In genomic region chr7:91242097-91242846, GRCh38 we compare ENCODE assay signal across 15 cellular contexts. TPM values are rescaled to one million over a fixed set of nuclear protein-coding genes. Genes with fewer than 3 reads are reported as not detected.
DNase-seq lines count a peak whose midpoint lies in the region; ATAC-seq, FAIRE-seq and TF ChIP-seq lines count a peak whose summit lies in the region.
"Had no signal": no experiment of that assay in that cellular context is flagged by ENCODE, and none has a peak within 500 bp of the region (broad histone marks: within the 10 kb centered on the region; RNA-seq: fewer than 3 reads in every experiment).

No MANE protein-coding gene starts in this region.

- ATAC-seq in HG03097 (IDR thresholded peaks at IDR 0.05; ENCODE audit: low FRiP score, unreplicated experiment): no peak
- ATAC-seq: T-cell had no signal

- FAIRE-seq in bronchial epithelial cell (lab: Jason Lieb, UNC): no peak

- H3K4me3 ChIP-seq in bronchial epithelial cell (ENCODE audit: low read depth, low read length) (no peak overlapping the region), coronary artery (no peak overlapping the region)
- H3K4me3 ChIP-seq: thoracic aorta had no signal

- H3K27ac ChIP-seq in coronary artery: no peak overlapping the region
- H3K27ac ChIP-seq: thoracic aorta had no signal

- DNase-seq in EL (peak; percentile 52), LoVo (ENCODE audit: low spot score) (peak; percentile 42), bronchial epithelial cell (ENCODE audit: low read depth) (peak; percentile 39), myocyte (ENCODE audit: low read depth) (peak; percentile 52), coronary artery (ENCODE audit: low spot score) (no peak), NCI-H1694 treated with DMSO at 0.1 percent for 48 hours (lab: John Stamatoyannopoulos, UW) (no peak)
- DNase-seq in stimulated activated CD4-positive, alpha-beta T cell treated with anti-CD3 and anti-CD28 coated beads, Interleukin-12 subunit alpha, Interleukin-12 subunit beta, amount 100 ng/mL, for 4 hours: no peak
- DNase-seq: activated CD4-positive, CD25-positive, alpha-beta regulatory T cell treated with anti-CD3 and anti-CD28 coated beads, Interleukin-2, amount 50 U/mL, for 72 hours; activated T-cell treated with anti-CD3 and anti-CD28 coated beads, Interleukin-2, amount 50 U/mL, for 1 hour; CD4-positive, alpha-beta memory T cell; head of caudate nucleus; NCI-H1930; T-cell had no signal

- TF ChIP-seq CTCF in bronchial epithelial cell (IDR thresholded peaks at IDR 0.05; ENCODE audit: insufficient read depth, low read length, severe bottlenecking): no peak
- no peak for TF ChIP-seq CTCF in coronary artery (IDR thresholded peaks at IDR 0.05)

- no peaks in the 10 kb centered on the region for H3K36me3 ChIP-seq in bronchial epithelial cell (ENCODE audit: control insufficient read depth, insufficient read depth, low read length)
- H3K36me3 ChIP-seq: thoracic aorta had no signal

- no peaks in the 10 kb centered on the region for H3K27me3 ChIP-seq in bronchial epithelial cell (ENCODE audit: control insufficient read depth, insufficient read depth, low read length)

RNA-seq across cellular contexts. Expression of gene FZD1, which starts 22.0 kb away (rescaled TPM):
- total RNA-seq in bronchial epithelial cell (2.4 and 4.1 TPM in 2 replicates), myocyte (13.3 and 14.2 TPM in 2 replicates)
- 8.5 TPM for polyA plus RNA-seq in myocyte (2012)
- polyA plus RNA-seq: CD4-positive, alpha-beta memory T cell had no signal

Comparison
In these comparisons a context has a peak if more than half of its experiments do, and no peak if none do; other contexts are left out.
1. DNase-seq: peak in EL (single experiment), LoVo (single experiment), bronchial epithelial cell (single experiment) and myocyte (single experiment); none in coronary artery (single experiment), stimulated activated CD4-positive, alpha-beta T cell treated with anti-CD3 and anti-CD28 coated beads, Interleukin-12 subunit alpha, Interleukin-12 subunit beta, amount 100 ng/mL, for 4 hours (single experiment) and NCI-H1694 treated with DMSO at 0.1 percent for 48 hours (single experiment).